Comparison of ENCODE assay signal across 8 cellular contexts in the genomic region with DNA sequence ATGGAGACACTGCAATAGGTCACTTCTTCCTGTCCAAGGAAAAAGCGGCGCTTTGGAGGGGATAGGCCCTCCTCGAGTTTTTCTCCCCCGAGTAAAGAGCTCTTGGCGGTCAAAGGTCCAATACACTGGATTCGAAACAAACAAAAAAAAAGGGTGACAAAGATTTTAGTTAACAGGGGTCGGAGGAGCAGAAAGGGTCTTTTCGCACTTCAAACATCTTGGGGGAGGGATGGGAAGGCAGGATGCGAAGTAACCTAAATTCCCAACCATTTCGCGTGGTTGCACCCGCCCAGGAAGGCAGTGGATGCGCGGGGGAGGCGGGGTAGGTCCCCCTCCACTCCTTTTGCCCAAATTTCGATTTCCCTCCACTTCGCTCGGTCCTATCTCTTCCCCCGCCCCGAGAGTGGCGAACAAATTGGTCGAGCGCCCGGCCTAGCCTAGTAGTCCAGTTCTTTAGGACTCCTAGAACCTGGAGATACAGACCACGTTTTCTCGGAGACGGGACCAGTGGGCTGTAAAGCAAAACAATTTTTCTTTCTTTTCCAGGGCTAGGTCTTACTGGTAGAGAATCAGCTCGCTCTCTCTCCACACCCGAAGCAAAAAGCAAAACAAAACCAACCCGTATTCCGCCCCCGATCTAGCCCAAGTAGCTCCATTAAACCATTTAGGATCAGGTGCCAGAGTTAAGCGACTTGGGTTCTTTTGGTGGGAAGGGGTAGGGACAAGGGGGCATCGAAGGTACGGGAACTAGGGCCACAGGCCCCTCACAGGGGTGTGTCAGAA. TPM values are rescaled to one million over a fixed set of nuclear protein-coding genes. Genes with fewer than 3 reads are reported as not detected.
DNase-seq lines count a peak whose midpoint lies in the region; ATAC-seq and TF ChIP-seq lines count a peak whose summit lies in the region.

No MANE protein-coding gene starts in this region.

- intact Hi-C loops in uterus (cut with DNase I; ENCODE audit: low total_unique reads) = no loop called here

- peaks cover 3% of the 10 kb centered on the region; the same call in 1 of the 2 replicates for H4K20me1 ChIP-seq in MM.1S (ENCODE audit: insufficient read depth, low read length)

- H3K27me3 ChIP-seq in MM.1S (replicated peaks; ENCODE audit: insufficient read depth, low read length) (no peaks in the 10 kb centered on the region), uterus (no peaks in the 10 kb centered on the region)

- H3K4me2 ChIP-seq in MM.1S (ENCODE audit: low read depth, low read length) = peak overlapping the region; percentile 78

- DNase-seq in NCI-H2081 (lab: John Stamatoyannopoulos, UW) (peak; percentile 29 to 47), NCI-H2081 treated with DMSO at 0.1 percent for 48 hours (lab: John Stamatoyannopoulos, UW) (no peak), MM.1S (peak; percentile 15), fibroblast of pulmonary artery (ENCODE audit: low read depth) (peak; percentile 35), uterus (peak; percentile 58 to 67)
- DNase-seq in activated CD8-positive, alpha-beta memory T cell treated with anti-CD3 and anti-CD28 coated beads, Interleukin-2, amount 50 U/mL, for 48 hours = peak; percentile 51
- DNase-seq in natural killer cell treated with Interleukin-12 subunit alpha and Interleukin-12 subunit beta and Interleukin-15 and Interleukin-18, amount 100 ng/mL, for 72 hours (ENCODE audit: low spot score) = no peak

- H3K27ac Mint-ChIP-seq in natural killer cell treated with Interleukin-12 subunit alpha and Interleukin-12 subunit beta and Interleukin-15 and Interleukin-18, amount 100 ng/mL, for 72 hours = peak overlapping the region; percentile 97 to 100

- no peaks in the 10 kb centered on the region for H3K36me3 ChIP-seq in MM.1S (replicated peaks; ENCODE audit: insufficient read depth, low read length)
- H3K36me3 ChIP-seq in uterus = no peaks in the 10 kb centered on the region

- peak overlapping the region; percentile 78 for H2AFZ ChIP-seq in MM.1S (ENCODE audit: low read length)

- no peak for ATAC-seq in natural killer cell treated with Interleukin-12 subunit alpha and Interleukin-12 subunit beta and Interleukin-15 and Interleukin-18, amount 100 ng/mL, for 72 hours
- no peak for ATAC-seq in GM18517 (IDR thresholded peaks at IDR 0.05; ENCODE audit: unreplicated experiment)

- H3K36me3 Mint-ChIP-seq in natural killer cell treated with Interleukin-12 subunit alpha and Interleukin-12 subunit beta and Interleukin-15 and Interleukin-18, amount 100 ng/mL, for 72 hours = peaks cover 16% of the 10 kb centered on the region

- no peaks in the 10 kb centered on the region for H3K9me3 ChIP-seq in MM.1S (replicated peaks; ENCODE audit: insufficient read depth, low read length)
- H3K9me3 ChIP-seq in uterus = no peaks in the 10 kb centered on the region

- TF ChIP-seq POLR2A in uterus (IDR thresholded peaks at IDR 0.05) = no peak

- no peaks in the 10 kb centered on the region for H3K9me2 ChIP-seq in MM.1S (replicated peaks; ENCODE audit: insufficient read depth, low read length)

- peaks cover 21% of the 10 kb centered on the region for H3F3A ChIP-seq in MM.1S (ENCODE audit: insufficient read depth, low read length)

- peak overlapping the region; percentile 79 for H3K9ac ChIP-seq in MM.1S (ENCODE audit: low read length)

- H3K27me3 Mint-ChIP-seq in natural killer cell treated with Interleukin-12 subunit alpha and Interleukin-12 subunit beta and Interleukin-15 and Interleukin-18, amount 100 ng/mL, for 72 hours = no peaks in the 10 kb centered on the region

- TF ChIP-seq CTCF in MM.1S (IDR thresholded peaks at IDR 0.05; ENCODE audit: low read length) (no peak), fibroblast of pulmonary artery (IDR thresholded peaks at IDR 0.05; ENCODE audit: low read length, missing control alignments) (no peak), uterus (IDR thresholded peaks at IDR 0.05) (no peak)

- peak overlapping the region; percentile 100 for H3K4me3 Mint-ChIP-seq in natural killer cell treated with Interleukin-12 subunit alpha and Interleukin-12 subunit beta and Interleukin-15 and Interleukin-18, amount 100 ng/mL, for 72 hours

- H3K4me3 ChIP-seq in MM.1S (ENCODE audit: low read length) (peak overlapping the region; percentile 77), fibroblast of pulmonary artery (replicated peaks; ENCODE audit: low read depth, low read length) (peak overlapping the region; percentile 64), uterus (peak overlapping the region; percentile 39 to 61)

- H3K79me2 ChIP-seq in MM.1S (ENCODE audit: low read length) = peaks cover 33% of the 10 kb centered on the region

- H3K4me1 Mint-ChIP-seq in natural killer cell treated with Interleukin-12 subunit alpha and Interleukin-12 subunit beta and Interleukin-15 and Interleukin-18, amount 100 ng/mL, for 72 hours (ENCODE audit: low read depth in 2 of 2) = peaks cover 14 to 22% of the 10 kb centered on the region in 2 donors

- H3K27ac ChIP-seq in MM.1S (ENCODE audit: low read length) (peak overlapping the region; percentile 66; the same call in 1 of the 2 replicates), uterus (peak overlapping the region; percentile 90 to 97)

- H3K9me3 Mint-ChIP-seq in natural killer cell treated with Interleukin-12 subunit alpha and Interleukin-12 subunit beta and Interleukin-15 and Interleukin-18, amount 100 ng/mL, for 72 hours = no peaks in the 10 kb centered on the region

- H3K4me1 ChIP-seq in MM.1S (ENCODE audit: low read length) (no peaks in the 10 kb centered on the region), uterus (no peaks in the 10 kb centered on the region)

RNA-seq across cellular contexts. Expression of gene STAG2, which starts 2.0 kb away (rescaled TPM):
- 10 to 100 TPM; 89.4 to 96.9 TPM for total RNA-seq in natural killer cell treated with Interleukin-12 subunit alpha and Interleukin-12 subunit beta and Interleukin-15 and Interleukin-18, amount 100 ng/mL, for 72 hours
- 100 to 1,000 TPM in 2 of 4 donors, 10 to 100 TPM in 2; 32.5 to 170 (median 83.4) TPM for total RNA-seq in uterus

Comparison
In these comparisons a context has a peak if more than half of its experiments do, and no peak if none do; other contexts are left out.
1. DNase-seq: peak in NCI-H2081 (2 of 2), MM.1S (single experiment), activated CD8-positive, alpha-beta memory T cell treated with anti-CD3 and anti-CD28 coated beads, Interleukin-2, amount 50 U/mL, for 48 hours (single experiment), fibroblast of pulmonary artery (single experiment) and uterus (2 of 2); none in NCI-H2081 treated with DMSO at 0.1 percent for 48 hours (single experiment) and natural killer cell treated with Interleukin-12 subunit alpha and Interleukin-12 subunit beta and Interleukin-15 and Interleukin-18, amount 100 ng/mL, for 72 hours (single experiment).
2. Peak in every context shown above with its lines, with median percentiles within 50 percentile points of each other: H3K4me3 ChIP-seq.